ENCODE assay signal across 8 cellular contexts in genomic region chr16:15950167-15950854, GRCh38. TPM values are rescaled to one million over a fixed set of nuclear protein-coding genes. Genes with fewer than 3 reads are reported as not detected.
A peak's percentile ranks its signal among the peaks of the same experiment; 100 is the strongest.
DNase-seq lines count a peak whose midpoint lies in the region; ATAC-seq, FAIRE-seq and TF ChIP-seq lines count a peak whose summit lies in the region.

No MANE protein-coding gene starts in this region.

- POLR2A ChIA-PET in A549 (lab: Yijun Ruan, JAX), result interaction anchor here (0.5 to 1.2 kb wide), 4 partner anchors 17 to 72 kb away, joined by 3 to 9 read pairs (median 4); partner anchors contain the start of gene CEP20

- peak overlapping the region; percentile 41 for H2BK120ac ChIP-seq in trophoblast cell (ENCODE audit: insufficient read depth, low read length, poor library complexity)

- peaks cover 10% of the 10 kb centered on the region for H3K79me1 ChIP-seq in trophoblast cell (ENCODE audit: low read length)

- H3K9me3 ChIP-seq in A549 (no peaks in the 10 kb centered on the region), trophoblast cell (ENCODE audit: insufficient read depth, low read depth, low read length) (no peaks in the 10 kb centered on the region)

- H2AK5ac ChIP-seq in trophoblast cell (ENCODE audit: low read length), result peak overlapping the region; percentile 19

- no peak overlapping the region for H3K18ac ChIP-seq in trophoblast cell (ENCODE audit: low read length)

- no peak for TF ChIP-seq RAD21 in A549 (conservative IDR thresholded peaks at IDR 0.05 in 1 of 2, IDR thresholded peaks at IDR 0.05 in 1 of 2)

- H4K91ac ChIP-seq in trophoblast cell (ENCODE audit: low read depth, low read length), result peak overlapping the region; percentile 83

- H3K4me2 ChIP-seq in A549 (peak overlapping the region; percentile 94), trophoblast cell (ENCODE audit: low read length) (peak overlapping the region; percentile 75)

- ATAC-seq in A549 (peak in 1 of 2 experiments; percentile 12; a peak in 3 of 6 replicates), GM19468 (IDR thresholded peaks at IDR 0.05; ENCODE audit: extremely low read depth, unreplicated experiment) (peak; percentile 27)

- peak overlapping the region; percentile 59 for H4K8ac ChIP-seq in trophoblast cell (ENCODE audit: low read depth, low read length)

- H2AFZ ChIP-seq in trophoblast cell (ENCODE audit: insufficient read depth, low read length, poor library complexity), result no peak overlapping the region

- H3K36me3 ChIP-seq in trophoblast cell (ENCODE audit: control insufficient read depth in 1 of 2, insufficient read depth in 2 of 2, low read length in 2 of 2), result no peaks in the 10 kb centered on the region

- peaks cover 3% of the 10 kb centered on the region for H3K27me3 Mint-ChIP-seq in activated naive CD4-positive, alpha-beta T cell treated with anti-CD3 and anti-CD28 coated beads, Interleukin-2, amount 10 ng/mL, durations not matched to agents 7 days and 5 days

- no peaks in the 10 kb centered on the region for H3K9me3 Mint-ChIP-seq in activated naive CD4-positive, alpha-beta T cell treated with anti-CD3 and anti-CD28 coated beads, Interleukin-2, amount 10 ng/mL, durations not matched to agents 7 days and 5 days

- peak overlapping the region; percentile 16 for H2BK12ac ChIP-seq in trophoblast cell (ENCODE audit: low read length)

- DNase-seq in A549 (ENCODE audit: low read depth in 1 of 2, low spot score in 1 of 2) (no peak), RCC 7860 (ENCODE audit: low spot score) (peak; percentile 35), germinal center (ENCODE audit: low spot score) (peak; percentile 43), trophoblast cell (peak in 1 of 2 donors; percentile 38), T1000 (lab: John Stamatoyannopoulos, UW) (no peak), midbrain (lab: John Stamatoyannopoulos, UW) (no peak)
- DNase-seq in activated naive CD4-positive, alpha-beta T cell treated with anti-CD3 and anti-CD28 coated beads, Interleukin-2, amount 10 ng/mL, durations not matched to agents 7 days and 5 days, result peak; percentile 56

- FAIRE-seq in A549 (lab: Jason Lieb, UNC), result no peak
- FAIRE-seq in RCC 7860 (lab: Jason Lieb, UNC), result no peak

- peak overlapping the region; percentile 97 for H3K4me3 ChIP-seq in A549
- H3K4me3 ChIP-seq in trophoblast cell (ENCODE audit: low read depth, low read length), result peak overlapping the region; percentile 78

- H3K4me3 Mint-ChIP-seq in activated naive CD4-positive, alpha-beta T cell treated with anti-CD3 and anti-CD28 coated beads, Interleukin-2, amount 10 ng/mL, durations not matched to agents 7 days and 5 days, result peak overlapping the region; percentile 98

- no peak overlapping the region for H3K23ac ChIP-seq in trophoblast cell (ENCODE audit: low read length)

- no peak for TF ChIP-seq CTCF in A549 (IDR thresholded peaks at IDR 0.05)

- peaks cover 47% of the 10 kb centered on the region for H3K4me1 Mint-ChIP-seq in activated naive CD4-positive, alpha-beta T cell treated with anti-CD3 and anti-CD28 coated beads, Interleukin-2, amount 10 ng/mL, durations not matched to agents 7 days and 5 days

- H3K4ac ChIP-seq in trophoblast cell (ENCODE audit: low read depth, low read length), result peak overlapping the region; percentile 82

- no peak for TF ChIP-seq POLR2A in A549 (IDR thresholded peaks at IDR 0.05; ENCODE audit: low read length)

- peaks cover 8% of the 10 kb centered on the region for H3K79me2 ChIP-seq in trophoblast cell (ENCODE audit: control insufficient read depth, insufficient read depth, low read length, poor library complexity)

- no peaks in the 10 kb centered on the region for H3K27me3 ChIP-seq in trophoblast cell (ENCODE audit: insufficient read depth, low read length)

- peaks cover 72% of the 10 kb centered on the region for H3K4me1 ChIP-seq in A549
- H3K4me1 ChIP-seq in trophoblast cell (ENCODE audit: control insufficient read depth in 1 of 2, insufficient read depth in 2 of 2, low read length in 2 of 2), result peaks cover 5 to 11% of the 10 kb centered on the region in 2 experiments

- H3K27ac ChIP-seq in A549 (peak overlapping the region; percentile 100), trophoblast cell (ENCODE audit: low read depth, low read length) (no peak overlapping the region)

- TF ChIP-seq EP300 in A549 (IDR thresholded peaks at IDR 0.05), result no peak

- no peak overlapping the region for H2BK5ac ChIP-seq in trophoblast cell (ENCODE audit: low read depth, low read length, poor library complexity)

- peak overlapping the region; percentile 97 for H3K27ac Mint-ChIP-seq in activated naive CD4-positive, alpha-beta T cell treated with anti-CD3 and anti-CD28 coated beads, Interleukin-2, amount 10 ng/mL, durations not matched to agents 7 days and 5 days

- CTCF ChIA-PET in A549 (lab: Yijun Ruan, JAX), result interaction anchor here (0.9 to 5.1 kb wide), 7 partner anchors 15 to 83 kb away, joined by 3 to 28 read pairs (median 3); partner anchors contain the start of gene CEP20
- CTCF ChIA-PET in activated naive CD4-positive, alpha-beta T cell treated with anti-CD3 and anti-CD28 coated beads, Interleukin-2, amount 10 ng/mL, durations not matched to agents 7 days and 5 days (lab: Charles Lee), result interaction anchor here (0.5 to 0.9 kb wide), 2 partner anchors 71 to 244 kb away, joined by 3 read pairs; no protein-coding TSS in a partner anchor

- WGBS in A549 (ENCODE audit: missing lambda C conversion rate), result 1% methylated on average over 18 of the region's 18 CpGs
- no CpG with 5 or more reads among the region's 18 CpGs for WGBS in trophoblast cell (ENCODE audit: extremely low coverage, insufficient coverage, insufficient read length)

- peaks cover 22% of the 10 kb centered on the region for H3K36me3 Mint-ChIP-seq in activated naive CD4-positive, alpha-beta T cell treated with anti-CD3 and anti-CD28 coated beads, Interleukin-2, amount 10 ng/mL, durations not matched to agents 7 days and 5 days

- no peak overlapping the region for H3K14ac ChIP-seq in trophoblast cell (ENCODE audit: low read length)

- peak overlapping the region; percentile 27 for H4K12ac ChIP-seq in trophoblast cell (ENCODE audit: low read depth, low read length)

- peak overlapping the region; percentile 55 for H3K9ac ChIP-seq in trophoblast cell (ENCODE audit: low read length)

TF ChIP-seq in A549, 52 proteins besides CTCF, POLR2A, EP300 and RAD21:
- no peak for TF ChIP-seq MAZ (IDR thresholded peaks at IDR 0.05; ENCODE audit: borderline replicate concordance, low read depth, low read length)
- TF ChIP-seq MYC (IDR thresholded peaks at IDR 0.05; ENCODE audit: borderline replicate concordance, low read length), result peak; percentile 53; the same call in 1 of the 2 replicates
- no peak for TF ChIP-seq FOSL2 (IDR thresholded peaks at IDR 0.05)
- no peak for TF ChIP-seq FOSL2 (CRISPR knock-in tag; IDR thresholded peaks at IDR 0.05)
- TF ChIP-seq NFE2L2 (conservative IDR thresholded peaks at IDR 0.05; ENCODE audit: low read length), result no peak
- no peak for TF ChIP-seq ATOH8 (CRISPR knock-in tag; IDR thresholded peaks at IDR 0.05; ENCODE audit: low read depth)
- TF ChIP-seq MAX (IDR thresholded peaks at IDR 0.05), result peak; percentile 70
- TF ChIP-seq CEBPB (IDR thresholded peaks at IDR 0.05), result no peak
- TF ChIP-seq SMC3 (IDR thresholded peaks at IDR 0.05), result no peak
- TF ChIP-seq NPAS2 (CRISPR knock-in tag; IDR thresholded peaks at IDR 0.05; ENCODE audit: borderline replicate concordance), result no peak
- TF ChIP-seq CBX2 (IDR thresholded peaks at IDR 0.05; ENCODE audit: borderline replicate concordance, low read depth), result no peak
- no peak for TF ChIP-seq TFCP2L1 (CRISPR knock-in tag; IDR thresholded peaks at IDR 0.05)
- no peak for TF ChIP-seq RNF2 (IDR thresholded peaks at IDR 0.05; ENCODE audit: borderline replicate concordance, low read depth)
- no peak for TF ChIP-seq ZFP36 (IDR thresholded peaks at IDR 0.05; ENCODE audit: borderline replicate concordance, partially characterized antibody)

RNA-seq across cellular contexts. Expression of gene ABCC1, which starts 0.9 kb away (rescaled TPM):
- polyA plus RNA-seq in A549 (2011; rRNA removed) (56.5 and 108 TPM in 2 replicates), A549 (2017; fragmentation: RNase III; extraction: RNeasy Plus Mini Kit Qiagen cat#74134 plus additional on column Dnase treatment) (86.7 to 93.8 TPM (median 90.7 TPM) in 3 replicates)
- polyA plus RNA-seq in A549 (2012; cell fraction: cytosol; rRNA removed), result 59.3 and 77.9 TPM in 2 replicates
- polyA plus RNA-seq in A549 (2012; cell fraction: nucleus; rRNA removed), result 184 and 231 TPM in 2 replicates
- 359 and 414 TPM in 2 replicates for polyA minus RNA-seq in A549 (2011; rRNA and poly(A)+ RNA removed)
- polyA plus RNA-seq in trophoblast cell (2013), result 15.6 and 16.1 TPM in 2 replicates

Comparison
In these comparisons a context has a peak if more than half of its experiments do, and no peak if none do; other contexts are left out.
1. DNase-seq: peak in RCC 7860 (single experiment), activated naive CD4-positive, alpha-beta T cell treated with anti-CD3 and anti-CD28 coated beads, Interleukin-2, amount 10 ng/mL, durations not matched to agents 7 days and 5 days (single experiment) and germinal center (single experiment); none in A549 (0 of 2), T1000 (single experiment) and midbrain (single experiment).